In genomic region chr22:50174382-50175190, GRCh38 we compare ENCODE assay signal across 1 cellular context.
TF ChIP-seq lines count a peak whose summit lies in the region.

No MANE protein-coding gene starts in this region.

TF ChIP-seq in GM12878, 131 proteins besides CTCF, POLR2A, EP300 and RAD21:
- TF ChIP-seq ETV6 (conservative IDR thresholded peaks at IDR 0.05 in 1 of 2, IDR thresholded peaks at IDR 0.05 in 1 of 2; ENCODE audit: borderline replicate concordance in 1 of 2, low read depth in 1 of 2), result no peak
- no peak for TF ChIP-seq SMAD1 (IDR thresholded peaks at IDR 0.05; ENCODE audit: low read depth, partially characterized antibody)
- no peak for TF ChIP-seq ATF2 (IDR thresholded peaks at IDR 0.05; ENCODE audit: low read length)
- no peak for TF ChIP-seq JUND (IDR thresholded peaks at IDR 0.05; ENCODE audit: low read depth, low read length)
- TF ChIP-seq IRF4 (IDR thresholded peaks at IDR 0.05; ENCODE audit: low read depth, low read length), result no peak
- no peak for TF ChIP-seq ZSCAN29 (IDR thresholded peaks at IDR 0.05)
- no peak for TF ChIP-seq SREBF1 (IDR thresholded peaks at IDR 0.05; ENCODE audit: low read length)
- no peak for TF ChIP-seq IKZF1 (conservative IDR thresholded peaks at IDR 0.05)
- TF ChIP-seq SUPT20H (IDR thresholded peaks at IDR 0.05; ENCODE audit: borderline replicate concordance, control insufficient read depth, low read depth, low read length), result no peak
- no peak for TF ChIP-seq BMI1 (IDR thresholded peaks at IDR 0.05; ENCODE audit: borderline replicate concordance)
- TF ChIP-seq RCOR1 (conservative IDR thresholded peaks at IDR 0.05; ENCODE audit: low read depth, low read length), result no peak
